In the genomic region with DNA sequence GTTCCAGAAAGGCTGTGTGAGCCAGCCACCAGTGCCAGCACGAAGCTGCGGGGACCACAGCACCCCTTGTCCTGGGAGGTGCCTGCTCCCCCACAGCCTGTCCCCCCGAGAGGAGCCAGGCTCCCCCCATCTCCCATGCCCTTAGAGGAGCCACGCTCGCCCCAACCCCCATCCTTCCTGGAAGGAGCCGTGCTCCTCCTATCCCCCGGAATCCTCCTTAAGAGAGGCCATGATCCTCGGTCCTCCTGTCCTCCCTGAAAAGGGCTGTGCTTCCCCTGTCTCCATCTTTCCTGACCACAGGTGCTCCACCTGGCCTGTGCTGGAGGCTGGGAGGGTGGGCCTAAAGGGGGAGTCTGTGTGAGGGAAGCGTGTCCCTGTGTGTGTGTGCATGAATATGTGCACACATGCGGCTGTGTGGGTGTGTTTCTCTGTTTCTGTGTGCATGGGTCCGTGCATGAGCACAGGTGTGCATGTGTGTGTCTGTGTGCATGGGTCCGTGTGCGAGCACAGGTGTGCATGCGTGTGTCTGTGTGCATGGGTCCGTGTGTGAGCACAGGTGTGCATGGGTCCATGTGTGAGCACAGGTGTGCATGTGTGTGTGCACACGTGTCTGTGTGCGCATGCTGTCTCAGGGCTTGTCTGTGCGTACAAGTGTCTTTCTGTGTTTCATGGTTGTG, we compare ENCODE assay signal across 10 cellular contexts.
DNase-seq lines count a peak whose midpoint lies in the region; ATAC-seq, FAIRE-seq and TF ChIP-seq lines count a peak whose summit lies in the region.
"Had no signal": no experiment of that assay in that cellular context is flagged by ENCODE, and none has a peak within 500 bp of the region (broad histone marks: within the 10 kb centered on the region; RNA-seq: fewer than 3 reads in every experiment).

No MANE protein-coding gene starts in this region.

- no peaks in the 10 kb centered on the region for H3K9me3 ChIP-seq in RWPE2 (ENCODE audit: severe bottlenecking)
- no peaks in the 10 kb centered on the region for H3K9me3 ChIP-seq in HepG2 (ENCODE audit: low read length)

- ATAC-seq in RWPE2 (ENCODE audit: low read depth): no peak
- peak; percentile 3; the same call in 2 of the 3 replicates for ATAC-seq in HepG2
- no peak for ATAC-seq in HG02610 (IDR thresholded peaks at IDR 0.05; ENCODE audit: unreplicated experiment)

- H2AFZ ChIP-seq in HepG2 (ENCODE audit: low read length): no peak overlapping the region

- H3K27ac ChIP-seq in RWPE2 (ENCODE audit: poor library complexity, severe bottlenecking) (no peak overlapping the region), HepG2 (ENCODE audit: extremely low read length, insufficient read depth, low read length) (no peak overlapping the region)

- POLR2A ChIA-PET in HepG2 (lab: Yijun Ruan, JAX): no interaction called here

- no peaks in the 10 kb centered on the region for H4K20me1 ChIP-seq in HepG2 (ENCODE audit: insufficient read depth, low read length)

- TF ChIP-seq RAD21 in HepG2 (CRISPR knock-in tag; IDR thresholded peaks at IDR 0.05): no peak

- FAIRE-seq in HepG2 (lab: Jason Lieb, UNC): no peak

- TF ChIP-seq CTCF in RWPE2 (IDR thresholded peaks at IDR 0.05; ENCODE audit: poor library complexity, severe bottlenecking): no peak
- no peak for TF ChIP-seq CTCF in HepG2 (CRISPR knock-in tag; IDR thresholded peaks at IDR 0.05)

- no peak for TF ChIP-seq EP300 in HepG2 (IDR thresholded peaks at IDR 0.05; ENCODE audit: low read depth in 2 of 2, low read length in 2 of 2)
- no peak for TF ChIP-seq EP300 in HepG2 (CRISPR knock-in tag; IDR thresholded peaks at IDR 0.05; ENCODE audit: borderline replicate concordance)

- H3K4me1 ChIP-seq in RWPE2 (ENCODE audit: insufficient read depth, poor library complexity, severe bottlenecking) (no peaks in the 10 kb centered on the region), HepG2 (ENCODE audit: insufficient read depth, low read length) (peaks cover 22% of the 10 kb centered on the region)

- DNase-seq in H7: peak; percentile 33
- DNase-seq in RWPE2 (ENCODE audit: low spot score): peak; percentile 38
- no peak for DNase-seq in HepG2 (ENCODE audit: low spot score)
- DNase-seq in posterior vena cava (ENCODE audit: low spot score): peak; percentile 43
- no peak for DNase-seq in DMS 273 treated with DMSO at 0.1 percent for 48 hours (lab: John Stamatoyannopoulos, UW)
- DNase-seq in HUDEP-2 (lab: John Stamatoyannopoulos, UW; ENCODE audit: unreplicated experiment in 76 of 76): no peak
- DNase-seq: H9, MM.1S, NCI-H524 treated with DMSO at 0.1 percent for 48 hours had no signal

- WGBS in HepG2 (ENCODE audit: low lambda C conversion rate): 32% methylated on average over 18 of the region's 18 CpGs

- no peak overlapping the region for H3K4me3 ChIP-seq in H7 (ENCODE audit: insufficient read depth, low read depth, low read length)
- no peak overlapping the region for H3K4me3 ChIP-seq in RWPE2 (ENCODE audit: severe bottlenecking)
- no peak overlapping the region for H3K4me3 ChIP-seq in HepG2 (replicated peaks in 1 of 3; ENCODE audit: insufficient read depth in 1 of 3, low read depth in 2 of 3, low read length in 3 of 3)

- H3K9ac ChIP-seq in HepG2 (ENCODE audit: insufficient read depth, low read depth, low read length): no peak overlapping the region

- no peak for TF ChIP-seq POLR2A in HepG2 (IDR thresholded peaks at IDR 0.05; ENCODE audit: insufficient read depth in 1 of 2, low read depth in 2 of 2, low read length in 2 of 2)

- H3K27me3 ChIP-seq in H7 (ENCODE audit: control insufficient read depth, insufficient read depth, low read length): no peaks in the 10 kb centered on the region
- peaks cover 21% of the 10 kb centered on the region for H3K27me3 ChIP-seq in RWPE2 (ENCODE audit: insufficient read depth, poor library complexity, severe bottlenecking)
- H3K27me3 ChIP-seq in HepG2 (ENCODE audit: control insufficient read depth in 1 of 2, insufficient read depth in 2 of 2, low read length in 2 of 2): peaks cover 19 to 87% of the 10 kb centered on the region in 2 experiments

- in situ Hi-C loops in HepG2 (cut with HindIII; ENCODE audit: extremely low pct_ligation_motif_present, low pct_unique_long_range_greater_than_20kb): no loop called here

- CTCF ChIA-PET in HepG2 (lab: Yijun Ruan, JAX; ENCODE audit: low intra/inter-chr PET ratio, low total read pairs): no interaction called here

- intact Hi-C loops in HepG2 (cut with micrococcal nuclease; ENCODE audit: unreplicated experiment) (loop anchor here (2.0 kb wide), 1 partner anchor 71 kb away; no protein-coding TSS in a partner anchor), posterior vena cava (cut with DNase I) (no loop called here)

- H3K4me2 ChIP-seq in HepG2 (ENCODE audit: low read depth, low read length): no peak overlapping the region; the same call in 1 of the 2 replicates

- H3K79me2 ChIP-seq in HepG2 (ENCODE audit: insufficient read depth, low read length): no peaks in the 10 kb centered on the region

- H3K36me3 ChIP-seq in H7 (replicated peaks; ENCODE audit: control insufficient read depth, insufficient read depth, low read length) (no peaks in the 10 kb centered on the region), RWPE2 (ENCODE audit: low read depth) (no peaks in the 10 kb centered on the region), HepG2 (replicated peaks in 1 of 2; ENCODE audit: control insufficient read depth in 1 of 2, insufficient read depth in 2 of 2, low read length in 2 of 2) (no peaks in the 10 kb centered on the region)

- BruUV-seq in HepG2 (replicated peaks; lab: Mats Ljungman, UMichigan): no TSS peak

TF ChIP-seq in HepG2, 621 proteins besides CTCF, POLR2A, EP300 and RAD21:
- TF ChIP-seq FOXP1 (IDR thresholded peaks at IDR 0.05) (no peak), FOXP1 (CRISPR knock-in tag; IDR thresholded peaks at IDR 0.05) (no peak), ZNF263 (CRISPR knock-in tag; IDR thresholded peaks at IDR 0.05) (peak; percentile 71; the same call in 1 of the 2 replicates), ZBTB38 (CRISPR knock-in tag; IDR thresholded peaks at IDR 0.05) (no peak), MTA1 (CRISPR knock-in tag; IDR thresholded peaks at IDR 0.05; ENCODE audit: borderline replicate concordance) (0 out of 2 replicates have a peak, but pooled peaks have one; percentile 21), ZNF776 (CRISPR knock-in tag; IDR thresholded peaks at IDR 0.05) (0 out of 2 replicates have a peak, but pooled peaks have one; percentile 6), ZNF326 (CRISPR knock-in tag; IDR thresholded peaks at IDR 0.05; ENCODE audit: borderline replicate concordance) (no peak)
- TF ChIP-seq, protein P1, sequence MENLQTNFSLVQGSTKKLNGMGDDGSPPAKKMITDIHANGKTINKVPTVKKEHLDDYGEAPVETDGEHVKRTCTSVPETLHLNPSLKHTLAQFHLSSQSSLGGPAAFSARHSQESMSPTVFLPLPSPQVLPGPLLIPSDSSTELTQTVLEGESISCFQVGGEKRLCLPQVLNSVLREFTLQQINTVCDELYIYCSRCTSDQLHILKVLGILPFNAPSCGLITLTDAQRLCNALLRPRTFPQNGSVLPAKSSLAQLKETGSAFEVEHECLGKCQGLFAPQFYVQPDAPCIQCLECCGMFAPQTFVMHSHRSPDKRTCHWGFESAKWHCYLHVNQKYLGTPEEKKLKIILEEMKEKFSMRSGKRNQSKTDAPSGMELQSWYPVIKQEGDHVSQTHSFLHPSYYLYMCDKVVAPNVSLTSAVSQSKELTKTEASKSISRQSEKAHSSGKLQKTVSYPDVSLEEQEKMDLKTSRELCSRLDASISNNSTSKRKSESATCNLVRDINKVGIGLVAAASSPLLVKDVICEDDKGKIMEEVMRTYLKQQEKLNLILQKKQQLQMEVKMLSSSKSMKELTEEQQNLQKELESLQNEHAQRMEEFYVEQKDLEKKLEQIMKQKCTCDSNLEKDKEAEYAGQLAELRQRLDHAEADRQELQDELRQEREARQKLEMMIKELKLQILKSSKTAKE (CRISPR knock-in tag; IDR thresholded peaks at IDR 0.05; ENCODE audit: borderline replicate concordance): 0 out of 2 replicates have a peak, but pooled peaks have one; percentile 9
- TF ChIP-seq, protein P2, sequence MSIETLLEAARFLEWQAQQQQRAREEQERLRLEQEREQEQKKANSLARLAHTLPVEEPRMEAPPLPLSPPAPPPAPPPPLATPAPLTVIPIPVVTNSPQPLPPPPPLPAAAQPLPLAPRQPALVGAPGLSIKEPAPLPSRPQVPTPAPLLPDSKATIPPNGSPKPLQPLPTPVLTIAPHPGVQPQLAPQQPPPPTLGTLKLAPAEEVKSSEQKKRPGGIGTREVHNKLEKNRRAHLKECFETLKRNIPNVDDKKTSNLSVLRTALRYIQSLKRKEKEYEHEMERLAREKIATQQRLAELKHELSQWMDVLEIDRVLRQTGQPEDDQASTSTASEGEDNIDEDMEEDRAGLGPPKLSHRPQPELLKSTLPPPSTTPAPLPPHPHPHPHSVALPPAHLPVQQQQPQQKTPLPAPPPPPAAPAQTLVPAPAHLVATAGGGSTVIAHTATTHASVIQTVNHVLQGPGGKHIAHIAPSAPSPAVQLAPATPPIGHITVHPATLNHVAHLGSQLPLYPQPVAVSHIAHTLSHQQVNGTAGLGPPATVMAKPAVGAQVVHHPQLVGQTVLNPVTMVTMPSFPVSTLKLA (IDR thresholded peaks at IDR 0.05): peak; percentile 94

Comparison
In these comparisons a context has a peak if more than half of its experiments do, and no peak if none do; other contexts are left out.
1. DNase-seq: peak in H7 (single experiment), RWPE2 (single experiment) and posterior vena cava (single experiment); none in HepG2 (single experiment), DMS 273 treated with DMSO at 0.1 percent for 48 hours (single experiment) and HUDEP-2 (0 of 76).